8 cellular contexts compared by ENCODE assay signal in genomic region chr2:171347591-171348032, GRCh38.
DNase-seq lines count a peak whose midpoint lies in the region; ATAC-seq and TF ChIP-seq lines count a peak whose summit lies in the region.

No MANE protein-coding gene starts in this region.

- no peak for TF ChIP-seq CTCF in upper lobe of left lung (IDR thresholded peaks at IDR 0.05)
- TF ChIP-seq CTCF in GM23338 (conservative IDR thresholded peaks at IDR 0.05; ENCODE audit: low read depth in 2 of 2): no peak

- no peaks in the 10 kb centered on the region for H3K36me3 ChIP-seq in upper lobe of left lung
- peaks cover 10% of the 10 kb centered on the region; the same call in 1 of the 2 replicates for H3K36me3 ChIP-seq in GM23338 (ENCODE audit: insufficient read depth)

- no peaks in the 10 kb centered on the region for H3K9me3 Mint-ChIP-seq in activated naive CD8-positive, alpha-beta T cell (ENCODE audit: low read depth)
- peaks cover 10% of the 10 kb centered on the region for H3K9me3 Mint-ChIP-seq in activated naive CD8-positive, alpha-beta T cell treated with anti-CD3 and anti-CD28 coated beads for 36 hours
- H3K9me3 Mint-ChIP-seq in GM23338: peaks cover 10% of the 10 kb centered on the region; the same call in 1 of the 3 replicates

- H3K4me1 ChIP-seq in upper lobe of left lung (peaks cover 4 to 15% (median 6%) of the 10 kb centered on the region in 4 donors), GM23338 (ENCODE audit: insufficient read depth) (no peaks in the 10 kb centered on the region; the same call in 1 of the 2 replicates)

- no peaks in the 10 kb centered on the region for H3K9me2 ChIP-seq in GM23338 (ENCODE audit: insufficient read depth)

- peaks cover 11% of the 10 kb centered on the region for H3K4me1 Mint-ChIP-seq in activated naive CD8-positive, alpha-beta T cell (ENCODE audit: low read depth)
- H3K4me1 Mint-ChIP-seq in activated naive CD8-positive, alpha-beta T cell treated with anti-CD3 and anti-CD28 coated beads for 36 hours: peaks cover 19% of the 10 kb centered on the region
- H3K4me1 Mint-ChIP-seq in GM23338: peaks cover 4% of the 10 kb centered on the region; the same call in 1 of the 3 replicates

- peaks cover 2% of the 10 kb centered on the region for H3K36me3 Mint-ChIP-seq in activated naive CD8-positive, alpha-beta T cell
- peaks cover 13% of the 10 kb centered on the region for H3K36me3 Mint-ChIP-seq in activated naive CD8-positive, alpha-beta T cell treated with anti-CD3 and anti-CD28 coated beads for 36 hours
- H3K36me3 Mint-ChIP-seq in GM23338 (ENCODE audit: low read depth): peaks cover 20% of the 10 kb centered on the region; the same call in 2 of the 3 replicates

- peak overlapping the region; percentile 7 for H3K27ac Mint-ChIP-seq in activated naive CD8-positive, alpha-beta T cell
- H3K27ac Mint-ChIP-seq in activated naive CD8-positive, alpha-beta T cell treated with anti-CD3 and anti-CD28 coated beads for 36 hours: no peak overlapping the region
- no peak overlapping the region for H3K27ac Mint-ChIP-seq in GM23338

- no peaks in the 10 kb centered on the region for H3K9me3 ChIP-seq in upper lobe of left lung

- no peaks in the 10 kb centered on the region for H3K79me2 ChIP-seq in GM23338 (replicated peaks; ENCODE audit: insufficient read depth)

- no peak for TF ChIP-seq EP300 in upper lobe of left lung (IDR thresholded peaks at IDR 0.05)

- H3K4me3 ChIP-seq in upper lobe of left lung (no peak overlapping the region), GM23338 (no peak overlapping the region)

- H3K4me3 Mint-ChIP-seq in activated naive CD8-positive, alpha-beta T cell: no peak overlapping the region
- no peak overlapping the region for H3K4me3 Mint-ChIP-seq in activated naive CD8-positive, alpha-beta T cell treated with anti-CD3 and anti-CD28 coated beads for 36 hours
- no peak overlapping the region for H3K4me3 Mint-ChIP-seq in GM23338

- no peak overlapping the region for H3K4me2 ChIP-seq in GM23338

- 64 to 71% methylated on average over 3 of the region's 3 CpGs for WGBS in upper lobe of left lung, 2 donors

- no peak for TF ChIP-seq POLR2A in upper lobe of left lung (IDR thresholded peaks at IDR 0.05)

- H3K27ac ChIP-seq in upper lobe of left lung: no peak overlapping the region
- H3K27ac ChIP-seq in GM23338 (ENCODE audit: low read depth): no peak overlapping the region

- peak; percentile 53 to 65 for ATAC-seq in upper lobe of left lung (ENCODE audit: low FRiP score in 2 of 2)
- no peak for ATAC-seq in GM23338

- no peaks in the 10 kb centered on the region for H3F3A ChIP-seq in GM23338 (replicated peaks; ENCODE audit: low read depth)

- DNase-seq in activated naive CD8-positive, alpha-beta T cell treated with anti-CD3 and anti-CD28 coated beads for 36 hours: no peak
- DNase-seq in RPMI8226 (peak; percentile 47), glomerular visceral epithelial cell (ENCODE audit: extremely low spot score) (peak; percentile 94), upper lobe of left lung (no peak), cortex of kidney (lab: John Stamatoyannopoulos, UW) (no peak), GM23338 (ENCODE audit: low spot score) (no peak), HuH-7 (ENCODE audit: low spot score) (no peak)

- H3K27me3 ChIP-seq in upper lobe of left lung (no peaks in the 10 kb centered on the region), GM23338 (ENCODE audit: insufficient read depth) (no peaks in the 10 kb centered on the region)

- no peak overlapping the region for H2AFZ ChIP-seq in GM23338

- no peaks in the 10 kb centered on the region for H3K27me3 Mint-ChIP-seq in activated naive CD8-positive, alpha-beta T cell
- no peaks in the 10 kb centered on the region for H3K27me3 Mint-ChIP-seq in activated naive CD8-positive, alpha-beta T cell treated with anti-CD3 and anti-CD28 coated beads for 36 hours
- no peaks in the 10 kb centered on the region for H3K27me3 Mint-ChIP-seq in GM23338 (ENCODE audit: insufficient read depth, low read depth, poor library complexity)

- no peaks in the 10 kb centered on the region for H4K20me1 ChIP-seq in GM23338 (replicated peaks; ENCODE audit: insufficient read depth)

TF ChIP-seq in GM23338, 12 proteins besides CTCF, POLR2A, EP300 and RAD21 (continues in another document):
- TF ChIP-seq REST (IDR thresholded peaks at IDR 0.05; ENCODE audit: unreplicated experiment): no peak
- no peak for TF ChIP-seq POLR2AphosphoS5 (IDR thresholded peaks at IDR 0.05; ENCODE audit: low read depth)
- no peak for TF ChIP-seq EZH2 (IDR thresholded peaks at IDR 0.05; ENCODE audit: low read depth, unreplicated experiment)
- TF ChIP-seq ZNF114 (CRISPR knock-in tag; IDR thresholded peaks at IDR 0.05): no peak
- no peak for TF ChIP-seq ZNF331 (CRISPR knock-in tag; IDR thresholded peaks at IDR 0.05; ENCODE audit: low read depth)
- TF ChIP-seq, protein P1, sequence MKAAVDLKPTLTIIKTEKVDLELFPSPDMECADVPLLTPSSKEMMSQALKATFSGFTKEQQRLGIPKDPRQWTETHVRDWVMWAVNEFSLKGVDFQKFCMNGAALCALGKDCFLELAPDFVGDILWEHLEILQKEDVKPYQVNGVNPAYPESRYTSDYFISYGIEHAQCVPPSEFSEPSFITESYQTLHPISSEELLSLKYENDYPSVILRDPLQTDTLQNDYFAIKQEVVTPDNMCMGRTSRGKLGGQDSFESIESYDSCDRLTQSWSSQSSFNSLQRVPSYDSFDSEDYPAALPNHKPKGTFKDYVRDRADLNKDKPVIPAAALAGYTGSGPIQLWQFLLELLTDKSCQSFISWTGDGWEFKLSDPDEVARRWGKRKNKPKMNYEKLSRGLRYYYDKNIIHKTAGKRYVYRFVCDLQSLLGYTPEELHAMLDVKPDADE (IDR thresholded peaks at IDR 0.05): no peak

Comparison
In these comparisons a context has a peak if more than half of its experiments do, and no peak if none do; other contexts are left out.
1. DNase-seq: peak in RPMI8226 (single experiment) and glomerular visceral epithelial cell (single experiment); none in activated naive CD8-positive, alpha-beta T cell treated with anti-CD3 and anti-CD28 coated beads for 36 hours (single experiment), upper lobe of left lung (0 of 2), cortex of kidney (single experiment), GM23338 (single experiment) and HuH-7 (single experiment).